23 cellular contexts compared by ENCODE assay signal in genomic region chr15:39209548-39210211, GRCh38.
DNase-seq lines count a peak whose midpoint lies in the region; ATAC-seq, FAIRE-seq and TF ChIP-seq lines count a peak whose summit lies in the region.
"Had no signal": no experiment of that assay in that cellular context is flagged by ENCODE, and none has a peak within 500 bp of the region (broad histone marks: within the 10 kb centered on the region; RNA-seq: fewer than 3 reads in every experiment).

No MANE protein-coding gene starts in this region.

- TF ChIP-seq RAD21 in HepG2 (CRISPR knock-in tag; IDR thresholded peaks at IDR 0.05), result no peak

- intact Hi-C loops in HepG2 (cut with micrococcal nuclease; ENCODE audit: unreplicated experiment), result loop anchor here (5.0 kb wide), 1 partner anchor 228 kb away; no protein-coding TSS in a partner anchor
- intact Hi-C loops in right lobe of liver (cut with DNase I), result no loop called here
- intact Hi-C loops in left colon (cut with DNase I, micrococcal nuclease), result no loop called here

- H3K4me3 Mint-ChIP-seq in activated T-cell treated with anti-CD3 and anti-CD28 coated beads, Interleukin-2, amount 50 U/mL, for 4 hours, result no peak overlapping the region
- H3K4me3 Mint-ChIP-seq: CD14-positive monocyte; CD4-positive, alpha-beta memory T cell; CD8-positive, alpha-beta memory T cell had no signal

- H3K9me3 Mint-ChIP-seq in activated T-cell treated with anti-CD3 and anti-CD28 coated beads, Interleukin-2, amount 50 U/mL, for 4 hours, result peaks cover 5% of the 10 kb centered on the region

- in situ Hi-C loops in HepG2 (cut with HindIII; ENCODE audit: extremely low pct_ligation_motif_present, low pct_unique_long_range_greater_than_20kb), result no loop called here
- in situ Hi-C loops in GM13976 (cut with MboI; ENCODE audit: low sequenced_read_pairs, unreplicated experiment), result no loop called here

- no peak for FAIRE-seq in HepG2 (lab: Jason Lieb, UNC)
- FAIRE-seq in small intestine (lab: Jason Lieb, UNC), result no peak
- FAIRE-seq: A549, D721Med, G401.6, GM12891, GM18507 had no signal

- H3K36me3 ChIP-seq in HepG2 (replicated peaks in 1 of 2; ENCODE audit: control insufficient read depth in 1 of 2, insufficient read depth in 2 of 2, low read length in 2 of 2) (no peaks in the 10 kb centered on the region), right lobe of liver (no peaks in the 10 kb centered on the region), small intestine (ENCODE audit: control insufficient read depth in 2 of 2, insufficient read depth in 2 of 2, low read length in 2 of 2) (no peaks in the 10 kb centered on the region)
- H3K36me3 ChIP-seq: BE2C, BLaER1 had no signal

- H3K27ac ChIP-seq in HepG2 (ENCODE audit: extremely low read length, insufficient read depth, low read length) (no peak overlapping the region), right lobe of liver (no peak overlapping the region), small intestine (ENCODE audit: low read depth in 1 of 2, low read length in 1 of 2) (no peak overlapping the region)
- H3K27ac ChIP-seq: 22Rv1, A549, BLaER1 had no signal

- BruUV-seq in HepG2 (replicated peaks; lab: Mats Ljungman, UMichigan), result no TSS peak

- ATAC-seq in HepG2, result peak; percentile 32; the same call in 1 of the 3 replicates
- no peak for ATAC-seq in right lobe of liver
- peak; percentile 96 for ATAC-seq in left colon
- no peak for ATAC-seq in activated T-cell treated with anti-CD3 and anti-CD28 coated beads, Interleukin-2, amount 50 U/mL, for 4 hours
- ATAC-seq: A549 had no signal

- TF ChIP-seq POLR2A in HepG2 (IDR thresholded peaks at IDR 0.05; ENCODE audit: insufficient read depth in 1 of 2, low read depth in 2 of 2, low read length in 2 of 2) (no peak), right lobe of liver (IDR thresholded peaks at IDR 0.05) (no peak)

- H3K79me2 ChIP-seq in HepG2 (ENCODE audit: insufficient read depth, low read length), result no peaks in the 10 kb centered on the region

- H3K4me1 Mint-ChIP-seq in activated T-cell treated with anti-CD3 and anti-CD28 coated beads, Interleukin-2, amount 50 U/mL, for 4 hours (ENCODE audit: low read depth), result no peaks in the 10 kb centered on the region
- H3K4me1 Mint-ChIP-seq: CD14-positive monocyte; CD4-positive, alpha-beta memory T cell; CD4-positive, CD25-positive, alpha-beta regulatory T cell; CD8-positive, alpha-beta memory T cell had no signal

- no peak for TF ChIP-seq EP300 in HepG2 (IDR thresholded peaks at IDR 0.05; ENCODE audit: low read depth in 2 of 2, low read length in 2 of 2)
- TF ChIP-seq EP300 in HepG2 (CRISPR knock-in tag; IDR thresholded peaks at IDR 0.05; ENCODE audit: borderline replicate concordance), result no peak

- TF ChIP-seq CTCF in HepG2 (CRISPR knock-in tag; IDR thresholded peaks at IDR 0.05), result no peak
- TF ChIP-seq CTCF in right lobe of liver (IDR thresholded peaks at IDR 0.05), result no peak
- no peak for TF ChIP-seq CTCF in GM13976 (IDR thresholded peaks at IDR 0.05; ENCODE audit: borderline replicate concordance, control extremely low read depth, extremely low read depth, insufficient read depth, missing control alignments)

- peaks cover 5% of the 10 kb centered on the region; the same call in 1 of the 2 replicates for H3K9me3 ChIP-seq in HepG2 (ENCODE audit: low read length)
- peaks cover 0 to 8% (median 0%) of the 10 kb centered on the region in 4 donors for H3K9me3 ChIP-seq in right lobe of liver
- no peaks in the 10 kb centered on the region for H3K9me3 ChIP-seq in small intestine (ENCODE audit: control insufficient read depth, low read depth)
- H3K9me3 ChIP-seq: BE2C, BLaER1 had no signal

- no peak overlapping the region for H2AFZ ChIP-seq in HepG2 (ENCODE audit: low read length)

- H3K9ac ChIP-seq in HepG2 (ENCODE audit: insufficient read depth, low read depth, low read length), result no peak overlapping the region
- H3K9ac ChIP-seq: BLaER1 had no signal

- H3K4me1 ChIP-seq in HepG2 (ENCODE audit: insufficient read depth, low read length) (peaks cover 56% of the 10 kb centered on the region), right lobe of liver (no peaks in the 10 kb centered on the region), small intestine (ENCODE audit: control insufficient read depth in 2 of 2, insufficient read depth in 1 of 2, low read depth in 1 of 2, low read length in 1 of 2) (no peaks in the 10 kb centered on the region)
- H3K4me1 ChIP-seq: A549, BE2C, BLaER1 had no signal

- POLR2A ChIA-PET in HepG2 (lab: Yijun Ruan, JAX), result interaction anchor here (1.1 kb wide), 1 partner anchor 370 kb away, joined by 3 read pairs; no protein-coding TSS in a partner anchor

- H3K27me3 ChIP-seq in HepG2 (ENCODE audit: control insufficient read depth in 1 of 2, insufficient read depth in 2 of 2, low read length in 2 of 2) (no peaks in the 10 kb centered on the region), right lobe of liver (no peaks in the 10 kb centered on the region), small intestine (ENCODE audit: control insufficient read depth in 2 of 2, insufficient read depth in 2 of 2, low read length in 2 of 2) (no peaks in the 10 kb centered on the region)
- H3K27me3 ChIP-seq: BE2C, BLaER1 had no signal

- CTCF ChIA-PET in HepG2 (lab: Yijun Ruan, JAX; ENCODE audit: low intra/inter-chr PET ratio, low total read pairs), result no interaction called here

- H3K4me2 ChIP-seq in HepG2 (ENCODE audit: low read depth, low read length), result no peak overlapping the region
- H3K4me2 ChIP-seq: A549, BLaER1 had no signal

- no peaks in the 10 kb centered on the region for H3K36me3 Mint-ChIP-seq in activated T-cell treated with anti-CD3 and anti-CD28 coated beads, Interleukin-2, amount 50 U/mL, for 4 hours (ENCODE audit: insufficient read depth)
- H3K36me3 Mint-ChIP-seq: CD14-positive monocyte; CD4-positive, alpha-beta memory T cell; CD4-positive, CD25-positive, alpha-beta regulatory T cell; CD8-positive, alpha-beta memory T cell had no signal

- H3K27me3 Mint-ChIP-seq in activated T-cell treated with anti-CD3 and anti-CD28 coated beads, Interleukin-2, amount 50 U/mL, for 4 hours (ENCODE audit: low read depth), result peaks cover 4% of the 10 kb centered on the region

- WGBS in HepG2 (ENCODE audit: low lambda C conversion rate), result 84% methylated on average over 3 of the region's 3 CpGs
- 85% methylated on average over 3 of the region's 3 CpGs for WGBS in right lobe of liver (ENCODE audit: insufficient coverage, low coverage, low lambda C conversion rate, missing lambda C conversion rate)
- 68 to 85% (median 80%) methylated on average over 3 of the region's 3 CpGs for WGBS in small intestine, 3 donors

- DNase-seq in HepG2 (ENCODE audit: low spot score), result peak; percentile 42
- DNase-seq in right lobe of liver, result no peak
- peak in 1 of 2 donors; percentile 8 for DNase-seq in left colon
- DNase-seq in small intestine, result peak; percentile 77
- DNase-seq in activated T-cell treated with anti-CD3 and anti-CD28 coated beads, Interleukin-2, amount 50 U/mL, for 4 hours, result no peak
- DNase-seq in GM13976 (ENCODE audit: low spot score), result no peak
- DNase-seq: AML-193; BE2C; C1 segment of cervical spinal cord; CD4-positive, alpha-beta memory T cell; CD4-positive, CD25-positive, alpha-beta regulatory T cell; CD8-positive, alpha-beta memory T cell; COR-L47; DMS79 treated with DMSO at 0.1 percent for 48 hours; GF-D8 had no signal

- H3K4me3 ChIP-seq in HepG2 (replicated peaks in 1 of 3; ENCODE audit: insufficient read depth in 1 of 3, low read depth in 2 of 3, low read length in 3 of 3) (no peak overlapping the region), right lobe of liver (no peak overlapping the region), small intestine (ENCODE audit: low read depth in 1 of 2, low read length in 2 of 2) (no peak overlapping the region)
- H3K4me3 ChIP-seq: A549, BLaER1 had no signal

- H4K20me1 ChIP-seq in HepG2 (ENCODE audit: insufficient read depth, low read length), result no peaks in the 10 kb centered on the region
- H4K20me1 ChIP-seq: BLaER1 had no signal

TF ChIP-seq in HepG2, 621 proteins besides CTCF, POLR2A, EP300 and RAD21 (continues in another document):
- no peak for TF ChIP-seq NFE2 (CRISPR knock-in tag; IDR thresholded peaks at IDR 0.05)
- no peak for TF ChIP-seq TCF12 (IDR thresholded peaks at IDR 0.05)
- TF ChIP-seq TCF12 (CRISPR knock-in tag; IDR thresholded peaks at IDR 0.05), result no peak
- no peak for TF ChIP-seq MIXL1 (CRISPR knock-in tag; IDR thresholded peaks at IDR 0.05)
- no peak for TF ChIP-seq CBX5 (CRISPR knock-in tag; IDR thresholded peaks at IDR 0.05; ENCODE audit: borderline replicate concordance)
- TF ChIP-seq SP5 (CRISPR knock-in tag; IDR thresholded peaks at IDR 0.05; ENCODE audit: borderline replicate concordance, low read depth), result peak; percentile 64; the same call in 1 of the 2 replicates
- TF ChIP-seq CCAR2 (optimal IDR thresholded peaks at IDR 0.05; ENCODE audit: low read depth, low read length), result no peak
- TF ChIP-seq ZNF496 (CRISPR knock-in tag; IDR thresholded peaks at IDR 0.05; ENCODE audit: insufficient replicate concordance), result no peak
- peak; percentile 80 for TF ChIP-seq HNF4A (CRISPR knock-in tag; IDR thresholded peaks at IDR 0.05)
- peak; percentile 15; the same call in 1 of the 2 replicates for TF ChIP-seq ARID5B (CRISPR knock-in tag; IDR thresholded peaks at IDR 0.05)

Comparison
In these comparisons a context has a peak if more than half of its experiments do, and no peak if none do; other contexts are left out.
1. ATAC-seq: peak in HepG2 (single experiment) and left colon (single experiment); none in right lobe of liver (0 of 4) and activated T-cell treated with anti-CD3 and anti-CD28 coated beads, Interleukin-2, amount 50 U/mL, for 4 hours (0 of 2).
2. DNase-seq: peak in HepG2 (single experiment) and small intestine (single experiment); none in right lobe of liver (0 of 3), activated T-cell treated with anti-CD3 and anti-CD28 coated beads, Interleukin-2, amount 50 U/mL, for 4 hours (single experiment) and GM13976 (single experiment).